Comparison of ENCODE assay signal across 12 cellular contexts in the genomic region with DNA sequence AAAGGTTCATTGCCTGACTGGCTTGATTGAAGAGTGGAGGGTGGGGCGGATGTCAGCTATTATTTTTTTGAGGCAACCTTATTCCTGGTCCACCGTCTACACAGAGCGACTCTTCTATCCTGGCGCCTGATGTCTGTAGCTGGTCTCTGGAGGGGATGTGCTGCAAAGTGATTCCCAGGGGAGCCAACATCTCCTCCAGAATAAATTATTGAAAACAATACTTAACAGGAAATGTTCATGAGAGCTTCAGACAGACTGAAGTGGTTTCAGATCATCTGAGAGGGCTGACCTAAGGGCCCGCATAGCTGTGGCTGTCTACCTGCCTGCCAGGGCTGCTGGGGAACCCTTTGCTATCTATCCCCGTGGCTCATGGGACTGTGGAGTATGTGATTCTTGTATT.
A peak's percentile ranks its signal among the peaks of the same experiment; 100 is the strongest.
DNase-seq lines count a peak whose midpoint lies in the region; ATAC-seq lines count a peak whose summit lies in the region.
"Had no signal": no experiment of that assay in that cellular context is flagged by ENCODE, and none has a peak within 500 bp of the region (broad histone marks: within the 10 kb centered on the region; RNA-seq: fewer than 3 reads in every experiment).

No MANE protein-coding gene starts in this region.

- DNase-seq in NCI-H69 (lab: John Stamatoyannopoulos, UW) (peak; percentile 5), substantia nigra (lab: John Stamatoyannopoulos, UW) (no peak), kidney tubule cell (ENCODE audit: low spot score) (no peak), amniotic stem cell (lab: John Stamatoyannopoulos, UW) (no peak), posterior vena cava (ENCODE audit: low spot score) (no peak)
- DNase-seq: activated CD4-positive, alpha-beta T cell treated with anti-CD3 and anti-CD28 coated beads for 4 hours; COR-L47 had no signal

- H3K27ac ChIP-seq in substantia nigra (ENCODE audit: low read depth, low read length, poor library complexity, severe bottlenecking): no peak overlapping the region
- H3K27ac ChIP-seq: epithelial cell of prostate had no signal

- intact Hi-C loops in posterior vena cava (cut with DNase I): no loop called here

- ATAC-seq in GM18511 (IDR thresholded peaks at IDR 0.05; ENCODE audit: unreplicated experiment): peak; percentile 63
- peak; percentile 45 for ATAC-seq in GM21381 (IDR thresholded peaks at IDR 0.05; ENCODE audit: unreplicated experiment)
- ATAC-seq in HG03103 (IDR thresholded peaks at IDR 0.05; ENCODE audit: low read depth, unreplicated experiment): peak; percentile 52
- ATAC-seq: GM23338 had no signal
